Comparison of ENCODE assay signal across 1 cellular context in genomic region chr10:119206603-119207366, GRCh38.
A peak's percentile ranks its signal among the peaks of the same experiment; 100 is the strongest.
TF ChIP-seq lines count a peak whose summit lies in the region.

No MANE protein-coding gene starts in this region.

TF ChIP-seq in HepG2, 621 proteins besides CTCF, POLR2A, EP300 and RAD21 (continued from another document and continues in another):
- TF ChIP-seq SP140L (CRISPR knock-in tag; IDR thresholded peaks at IDR 0.05; ENCODE audit: borderline replicate concordance) (no peak), GTF3A (CRISPR knock-in tag; conservative IDR thresholded peaks at IDR 0.05) (no peak), TGIF2 (CRISPR knock-in tag; IDR thresholded peaks at IDR 0.05) (0 out of 2 replicates have a peak, but pooled peaks have one; percentile 18), ZNF629 (CRISPR knock-in tag; conservative IDR thresholded peaks at IDR 0.05) (no peak), ZNF883 (CRISPR knock-in tag; IDR thresholded peaks at IDR 0.05; ENCODE audit: not compliant biosample characterization) (no peak), TCF12 (IDR thresholded peaks at IDR 0.05) (no peak), TCF12 (CRISPR knock-in tag; IDR thresholded peaks at IDR 0.05) (no peak), HNRNPK (IDR thresholded peaks at IDR 0.05; ENCODE audit: low read depth, low read length, poor library complexity, severe bottlenecking) (no peak), SRF (IDR thresholded peaks at IDR 0.05; ENCODE audit: low read depth, low read length) (no peak), TP53 (CRISPR knock-in tag; conservative IDR thresholded peaks at IDR 0.05) (no peak), ZBTB39 (CRISPR knock-in tag; IDR thresholded peaks at IDR 0.05) (no peak), NCOA5 (CRISPR knock-in tag; IDR thresholded peaks at IDR 0.05) (no peak), ZNF792 (CRISPR knock-in tag; IDR thresholded peaks at IDR 0.05) (no peak), ZNF547 (CRISPR knock-in tag; IDR thresholded peaks at IDR 0.05) (no peak; the same call in 1 of the 2 replicates), HOXA9 (CRISPR knock-in tag; IDR thresholded peaks at IDR 0.05; ENCODE audit: borderline replicate concordance) (no peak), HOMEZ (CRISPR knock-in tag; IDR thresholded peaks at IDR 0.05; ENCODE audit: low read depth) (no peak), ZNF7 (CRISPR knock-in tag; IDR thresholded peaks at IDR 0.05) (no peak), HES4 (CRISPR knock-in tag; IDR thresholded peaks at IDR 0.05; ENCODE audit: borderline replicate concordance) (peak; percentile 53; the same call in 1 of the 2 replicates), ZNF253 (CRISPR knock-in tag; IDR thresholded peaks at IDR 0.05; ENCODE audit: borderline replicate concordance) (no peak), TFE3 (CRISPR knock-in tag; IDR thresholded peaks at IDR 0.05) (0 out of 2 replicates have a peak, but pooled peaks have one; percentile 18), RXRA (CRISPR knock-in tag; IDR thresholded peaks at IDR 0.05) (no peak)
- TF ChIP-seq, protein P1, sequence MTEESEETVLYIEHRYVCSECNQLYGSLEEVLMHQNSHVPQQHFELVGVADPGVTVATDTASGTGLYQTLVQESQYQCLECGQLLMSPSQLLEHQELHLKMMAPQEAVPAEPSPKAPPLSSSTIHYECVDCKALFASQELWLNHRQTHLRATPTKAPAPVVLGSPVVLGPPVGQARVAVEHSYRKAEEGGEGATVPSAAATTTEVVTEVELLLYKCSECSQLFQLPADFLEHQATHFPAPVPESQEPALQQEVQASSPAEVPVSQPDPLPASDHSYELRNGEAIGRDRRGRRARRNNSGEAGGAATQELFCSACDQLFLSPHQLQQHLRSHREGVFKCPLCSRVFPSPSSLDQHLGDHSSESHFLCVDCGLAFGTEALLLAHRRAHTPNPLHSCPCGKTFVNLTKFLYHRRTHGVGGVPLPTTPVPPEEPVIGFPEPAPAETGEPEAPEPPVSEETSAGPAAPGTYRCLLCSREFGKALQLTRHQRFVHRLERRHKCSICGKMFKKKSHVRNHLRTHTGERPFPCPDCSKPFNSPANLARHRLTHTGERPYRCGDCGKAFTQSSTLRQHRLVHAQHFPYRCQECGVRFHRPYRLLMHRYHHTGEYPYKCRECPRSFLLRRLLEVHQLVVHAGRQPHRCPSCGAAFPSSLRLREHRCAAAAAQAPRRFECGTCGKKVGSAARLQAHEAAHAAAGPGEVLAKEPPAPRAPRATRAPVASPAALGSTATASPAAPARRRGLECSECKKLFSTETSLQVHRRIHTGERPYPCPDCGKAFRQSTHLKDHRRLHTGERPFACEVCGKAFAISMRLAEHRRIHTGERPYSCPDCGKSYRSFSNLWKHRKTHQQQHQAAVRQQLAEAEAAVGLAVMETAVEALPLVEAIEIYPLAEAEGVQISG (CRISPR knock-in tag; IDR thresholded peaks at IDR 0.05) = no peak; the same call in 1 of the 2 replicates
- TF ChIP-seq, protein P2, sequence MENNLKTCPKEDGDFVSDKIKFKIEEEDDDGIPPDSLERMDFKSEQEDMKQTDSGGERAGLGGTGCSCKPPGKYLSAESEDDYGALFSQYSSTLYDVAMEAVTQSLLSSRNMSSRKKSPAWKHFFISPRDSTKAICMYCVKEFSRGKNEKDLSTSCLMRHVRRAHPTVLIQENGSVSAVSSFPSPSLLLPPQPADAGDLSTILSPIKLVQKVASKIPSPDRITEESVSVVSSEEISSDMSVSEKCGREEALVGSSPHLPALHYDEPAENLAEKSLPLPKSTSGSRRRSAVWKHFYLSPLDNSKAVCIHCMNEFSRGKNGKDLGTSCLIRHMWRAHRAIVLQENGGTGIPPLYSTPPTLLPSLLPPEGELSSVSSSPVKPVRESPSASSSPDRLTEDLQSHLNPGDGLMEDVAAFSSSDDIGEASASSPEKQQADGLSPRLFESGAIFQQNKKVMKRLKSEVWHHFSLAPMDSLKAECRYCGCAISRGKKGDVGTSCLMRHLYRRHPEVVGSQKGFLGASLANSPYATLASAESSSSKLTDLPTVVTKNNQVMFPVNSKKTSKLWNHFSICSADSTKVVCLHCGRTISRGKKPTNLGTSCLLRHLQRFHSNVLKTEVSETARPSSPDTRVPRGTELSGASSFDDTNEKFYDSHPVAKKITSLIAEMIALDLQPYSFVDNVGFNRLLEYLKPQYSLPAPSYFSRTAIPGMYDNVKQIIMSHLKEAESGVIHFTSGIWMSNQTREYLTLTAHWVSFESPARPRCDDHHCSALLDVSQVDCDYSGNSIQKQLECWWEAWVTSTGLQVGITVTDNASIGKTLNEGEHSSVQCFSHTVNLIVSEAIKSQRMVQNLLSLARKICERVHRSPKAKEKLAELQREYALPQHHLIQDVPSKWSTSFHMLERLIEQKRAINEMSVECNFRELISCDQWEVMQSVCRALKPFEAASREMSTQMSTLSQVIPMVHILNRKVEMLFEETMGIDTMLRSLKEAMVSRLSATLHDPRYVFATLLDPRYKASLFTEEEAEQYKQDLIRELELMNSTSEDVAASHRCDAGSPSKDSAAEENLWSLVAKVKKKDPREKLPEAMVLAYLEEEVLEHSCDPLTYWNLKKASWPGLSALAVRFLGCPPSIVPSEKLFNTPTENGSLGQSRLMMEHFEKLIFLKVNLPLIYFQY (CRISPR knock-in tag; IDR thresholded peaks at IDR 0.05; ENCODE audit: borderline replicate concordance) = no peak
- TF ChIP-seq, protein P3, sequence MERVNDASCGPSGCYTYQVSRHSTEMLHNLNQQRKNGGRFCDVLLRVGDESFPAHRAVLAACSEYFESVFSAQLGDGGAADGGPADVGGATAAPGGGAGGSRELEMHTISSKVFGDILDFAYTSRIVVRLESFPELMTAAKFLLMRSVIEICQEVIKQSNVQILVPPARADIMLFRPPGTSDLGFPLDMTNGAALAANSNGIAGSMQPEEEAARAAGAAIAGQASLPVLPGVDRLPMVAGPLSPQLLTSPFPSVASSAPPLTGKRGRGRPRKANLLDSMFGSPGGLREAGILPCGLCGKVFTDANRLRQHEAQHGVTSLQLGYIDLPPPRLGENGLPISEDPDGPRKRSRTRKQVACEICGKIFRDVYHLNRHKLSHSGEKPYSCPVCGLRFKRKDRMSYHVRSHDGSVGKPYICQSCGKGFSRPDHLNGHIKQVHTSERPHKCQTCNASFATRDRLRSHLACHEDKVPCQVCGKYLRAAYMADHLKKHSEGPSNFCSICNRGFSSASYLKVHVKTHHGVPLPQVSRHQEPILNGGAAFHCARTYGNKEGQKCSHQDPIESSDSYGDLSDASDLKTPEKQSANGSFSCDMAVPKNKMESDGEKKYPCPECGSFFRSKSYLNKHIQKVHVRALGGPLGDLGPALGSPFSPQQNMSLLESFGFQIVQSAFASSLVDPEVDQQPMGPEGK (CRISPR knock-in tag; IDR thresholded peaks at IDR 0.05) = no peak
- TF ChIP-seq, protein P4, sequence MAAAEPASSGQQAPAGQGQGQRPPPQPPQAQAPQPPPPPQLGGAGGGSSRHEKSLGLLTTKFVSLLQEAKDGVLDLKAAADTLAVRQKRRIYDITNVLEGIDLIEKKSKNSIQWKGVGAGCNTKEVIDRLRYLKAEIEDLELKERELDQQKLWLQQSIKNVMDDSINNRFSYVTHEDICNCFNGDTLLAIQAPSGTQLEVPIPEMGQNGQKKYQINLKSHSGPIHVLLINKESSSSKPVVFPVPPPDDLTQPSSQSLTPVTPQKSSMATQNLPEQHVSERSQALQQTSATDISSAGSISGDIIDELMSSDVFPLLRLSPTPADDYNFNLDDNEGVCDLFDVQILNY (CRISPR knock-in tag; conservative IDR thresholded peaks at IDR 0.05) = no peak; the same call in 1 of the 2 replicates
- TF ChIP-seq, protein P5, sequence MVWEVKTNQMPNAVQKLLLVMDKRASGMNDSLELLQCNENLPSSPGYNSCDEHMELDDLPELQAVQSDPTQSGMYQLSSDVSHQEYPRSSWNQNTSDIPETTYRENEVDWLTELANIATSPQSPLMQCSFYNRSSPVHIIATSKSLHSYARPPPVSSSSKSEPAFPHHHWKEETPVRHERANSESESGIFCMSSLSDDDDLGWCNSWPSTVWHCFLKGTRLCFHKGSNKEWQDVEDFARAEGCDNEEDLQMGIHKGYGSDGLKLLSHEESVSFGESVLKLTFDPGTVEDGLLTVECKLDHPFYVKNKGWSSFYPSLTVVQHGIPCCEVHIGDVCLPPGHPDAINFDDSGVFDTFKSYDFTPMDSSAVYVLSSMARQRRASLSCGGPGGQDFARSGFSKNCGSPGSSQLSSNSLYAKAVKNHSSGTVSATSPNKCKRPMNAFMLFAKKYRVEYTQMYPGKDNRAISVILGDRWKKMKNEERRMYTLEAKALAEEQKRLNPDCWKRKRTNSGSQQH (CRISPR knock-in tag; IDR thresholded peaks at IDR 0.05; ENCODE audit: low read depth) = no peak
- TF ChIP-seq, protein P6, sequence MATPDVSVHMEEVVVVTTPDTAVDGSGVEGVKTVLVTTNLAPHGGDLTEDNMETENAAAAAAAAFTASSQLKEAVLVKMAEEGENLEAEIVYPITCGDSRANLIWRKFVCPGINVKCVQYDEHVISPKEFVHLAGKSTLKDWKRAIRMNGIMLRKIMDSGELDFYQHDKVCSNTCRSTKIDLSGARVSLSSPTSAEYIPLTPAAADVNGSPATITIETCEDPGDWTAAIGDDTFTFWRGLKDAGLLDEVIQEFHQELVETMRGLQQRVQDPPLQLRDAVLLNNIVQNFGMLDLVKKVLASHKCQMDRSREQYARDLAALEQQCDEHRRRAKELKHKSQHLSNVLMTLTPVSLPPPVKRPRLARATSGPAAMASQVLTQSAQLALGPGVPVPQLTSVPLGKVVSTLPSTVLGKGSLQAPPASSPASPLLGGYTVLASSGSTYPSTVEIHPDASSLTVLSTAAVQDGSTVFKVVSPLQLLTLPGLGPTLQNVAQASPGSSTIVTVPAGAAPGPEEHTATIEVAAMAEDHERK (CRISPR knock-in tag; IDR thresholded peaks at IDR 0.05; ENCODE audit: low read depth) = no peak
- TF ChIP-seq, protein P7, sequence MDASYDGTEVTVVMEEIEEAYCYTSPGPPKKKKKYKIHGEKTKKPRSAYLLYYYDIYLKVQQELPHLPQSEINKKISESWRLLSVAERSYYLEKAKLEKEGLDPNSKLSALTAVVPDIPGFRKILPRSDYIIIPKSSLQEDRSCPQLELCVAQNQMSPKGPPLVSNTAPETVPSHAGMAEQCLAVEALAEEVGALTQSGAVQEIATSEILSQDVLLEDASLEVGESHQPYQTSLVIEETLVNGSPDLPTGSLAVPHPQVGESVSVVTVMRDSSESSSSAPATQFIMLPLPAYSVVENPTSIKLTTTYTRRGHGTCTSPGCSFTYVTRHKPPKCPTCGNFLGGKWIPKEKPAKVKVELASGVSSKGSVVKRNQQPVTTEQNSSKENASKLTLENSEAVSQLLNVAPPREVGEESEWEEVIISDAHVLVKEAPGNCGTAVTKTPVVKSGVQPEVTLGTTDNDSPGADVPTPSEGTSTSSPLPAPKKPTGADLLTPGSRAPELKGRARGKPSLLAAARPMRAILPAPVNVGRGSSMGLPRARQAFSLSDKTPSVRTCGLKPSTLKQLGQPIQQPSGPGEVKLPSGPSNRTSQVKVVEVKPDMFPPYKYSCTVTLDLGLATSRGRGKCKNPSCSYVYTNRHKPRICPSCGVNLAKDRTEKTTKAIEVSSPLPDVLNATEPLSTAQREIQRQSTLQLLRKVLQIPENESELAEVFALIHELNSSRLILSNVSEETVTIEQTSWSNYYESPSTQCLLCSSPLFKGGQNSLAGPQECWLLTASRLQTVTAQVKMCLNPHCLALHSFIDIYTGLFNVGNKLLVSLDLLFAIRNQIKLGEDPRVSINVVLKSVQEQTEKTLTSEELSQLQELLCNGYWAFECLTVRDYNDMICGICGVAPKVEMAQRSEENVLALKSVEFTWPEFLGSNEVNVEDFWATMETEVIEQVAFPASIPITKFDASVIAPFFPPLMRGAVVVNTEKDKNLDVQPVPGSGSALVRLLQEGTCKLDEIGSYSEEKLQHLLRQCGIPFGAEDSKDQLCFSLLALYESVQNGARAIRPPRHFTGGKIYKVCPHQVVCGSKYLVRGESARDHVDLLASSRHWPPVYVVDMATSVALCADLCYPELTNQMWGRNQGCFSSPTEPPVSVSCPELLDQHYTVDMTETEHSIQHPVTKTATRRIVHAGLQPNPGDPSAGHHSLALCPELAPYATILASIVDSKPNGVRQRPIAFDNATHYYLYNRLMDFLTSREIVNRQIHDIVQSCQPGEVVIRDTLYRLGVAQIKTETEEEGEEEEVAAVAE (CRISPR knock-in tag; IDR thresholded peaks at IDR 0.05; ENCODE audit: borderline replicate concordance) = no peak
- TF ChIP-seq, protein P8, sequence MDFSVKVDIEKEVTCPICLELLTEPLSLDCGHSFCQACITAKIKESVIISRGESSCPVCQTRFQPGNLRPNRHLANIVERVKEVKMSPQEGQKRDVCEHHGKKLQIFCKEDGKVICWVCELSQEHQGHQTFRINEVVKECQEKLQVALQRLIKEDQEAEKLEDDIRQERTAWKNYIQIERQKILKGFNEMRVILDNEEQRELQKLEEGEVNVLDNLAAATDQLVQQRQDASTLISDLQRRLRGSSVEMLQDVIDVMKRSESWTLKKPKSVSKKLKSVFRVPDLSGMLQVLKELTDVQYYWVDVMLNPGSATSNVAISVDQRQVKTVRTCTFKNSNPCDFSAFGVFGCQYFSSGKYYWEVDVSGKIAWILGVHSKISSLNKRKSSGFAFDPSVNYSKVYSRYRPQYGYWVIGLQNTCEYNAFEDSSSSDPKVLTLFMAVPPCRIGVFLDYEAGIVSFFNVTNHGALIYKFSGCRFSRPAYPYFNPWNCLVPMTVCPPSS (IDR thresholded peaks at IDR 0.05) = no peak
